Comparison of ENCODE assay signal across 1 cellular context in the genomic region with DNA sequence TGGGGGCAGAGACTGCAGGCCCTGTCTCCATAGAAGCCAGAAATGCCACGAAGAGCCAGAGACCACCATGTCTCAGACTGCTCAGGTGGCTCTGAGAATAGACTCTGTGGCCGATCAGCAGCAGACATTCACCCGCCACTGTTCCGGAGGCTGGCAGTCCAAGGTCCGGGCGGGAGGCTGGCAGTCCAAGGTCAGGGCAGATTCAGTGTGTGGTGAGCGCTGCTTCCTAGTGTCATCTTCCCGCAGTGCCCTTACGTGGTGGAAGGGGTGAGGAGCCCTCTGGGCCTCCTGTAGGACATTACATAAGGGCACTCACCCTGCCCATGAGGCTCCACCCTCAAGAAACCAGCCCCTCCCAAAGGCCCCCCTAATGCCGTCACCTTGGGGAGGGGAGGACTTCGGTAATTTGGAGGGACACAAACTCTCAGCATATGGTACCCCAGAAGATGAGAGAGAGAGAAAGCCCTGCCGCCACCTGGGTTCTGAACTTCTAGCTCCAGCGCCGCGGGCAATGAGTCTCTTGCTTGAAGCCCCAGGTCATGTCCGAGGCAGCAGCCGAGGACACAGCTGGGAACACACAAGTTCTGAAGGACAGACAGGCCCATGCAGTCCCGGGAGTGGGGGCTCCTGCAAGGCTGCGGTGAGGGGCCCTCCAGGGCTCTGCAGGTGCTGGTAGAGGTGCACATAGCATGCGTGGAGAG.
A peak's percentile ranks its signal among the peaks of the same experiment; 100 is the strongest.
TF ChIP-seq lines count a peak whose summit lies in the region.

No MANE protein-coding gene starts in this region.

TF ChIP-seq in HepG2, 621 proteins besides CTCF, POLR2A, EP300 and RAD21 (continued from another document and continues in another):
- TF ChIP-seq, protein P1, sequence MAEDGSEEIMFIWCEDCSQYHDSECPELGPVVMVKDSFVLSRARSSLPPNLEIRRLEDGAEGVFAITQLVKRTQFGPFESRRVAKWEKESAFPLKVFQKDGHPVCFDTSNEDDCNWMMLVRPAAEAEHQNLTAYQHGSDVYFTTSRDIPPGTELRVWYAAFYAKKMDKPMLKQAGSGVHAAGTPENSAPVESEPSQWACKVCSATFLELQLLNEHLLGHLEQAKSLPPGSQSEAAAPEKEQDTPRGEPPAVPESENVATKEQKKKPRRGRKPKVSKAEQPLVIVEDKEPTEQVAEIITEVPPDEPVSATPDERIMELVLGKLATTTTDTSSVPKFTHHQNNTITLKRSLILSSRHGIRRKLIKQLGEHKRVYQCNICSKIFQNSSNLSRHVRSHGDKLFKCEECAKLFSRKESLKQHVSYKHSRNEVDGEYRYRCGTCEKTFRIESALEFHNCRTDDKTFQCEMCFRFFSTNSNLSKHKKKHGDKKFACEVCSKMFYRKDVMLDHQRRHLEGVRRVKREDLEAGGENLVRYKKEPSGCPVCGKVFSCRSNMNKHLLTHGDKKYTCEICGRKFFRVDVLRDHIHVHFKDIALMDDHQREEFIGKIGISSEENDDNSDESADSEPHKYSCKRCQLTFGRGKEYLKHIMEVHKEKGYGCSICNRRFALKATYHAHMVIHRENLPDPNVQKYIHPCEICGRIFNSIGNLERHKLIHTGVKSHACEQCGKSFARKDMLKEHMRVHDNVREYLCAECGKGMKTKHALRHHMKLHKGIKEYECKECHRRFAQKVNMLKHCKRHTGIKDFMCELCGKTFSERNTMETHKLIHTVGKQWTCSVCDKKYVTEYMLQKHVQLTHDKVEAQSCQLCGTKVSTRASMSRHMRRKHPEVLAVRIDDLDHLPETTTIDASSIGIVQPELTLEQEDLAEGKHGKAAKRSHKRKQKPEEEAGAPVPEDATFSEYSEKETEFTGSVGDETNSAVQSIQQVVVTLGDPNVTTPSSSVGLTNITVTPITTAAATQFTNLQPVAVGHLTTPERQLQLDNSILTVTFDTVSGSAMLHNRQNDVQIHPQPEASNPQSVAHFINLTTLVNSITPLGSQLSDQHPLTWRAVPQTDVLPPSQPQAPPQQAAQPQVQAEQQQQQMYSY (CRISPR knock-in tag; IDR thresholded peaks at IDR 0.05): no peak
- TF ChIP-seq MAFF (IDR thresholded peaks at IDR 0.05; ENCODE audit: low read depth, low read length) (no peak), ZNF839 (CRISPR knock-in tag; IDR thresholded peaks at IDR 0.05; ENCODE audit: borderline replicate concordance) (no peak), ZNF333 (CRISPR knock-in tag; IDR thresholded peaks at IDR 0.05; ENCODE audit: borderline replicate concordance) (no peak), NFYB (CRISPR knock-in tag; IDR thresholded peaks at IDR 0.05) (no peak), RFX5 (IDR thresholded peaks at IDR 0.05; ENCODE audit: low read depth, low read length) (no peak), SP5 (CRISPR knock-in tag; IDR thresholded peaks at IDR 0.05; ENCODE audit: borderline replicate concordance, low read depth) (peak; percentile 23; the same call in 1 of the 2 replicates), ZNF337 (CRISPR knock-in tag; IDR thresholded peaks at IDR 0.05; ENCODE audit: borderline replicate concordance, low read depth) (0 out of 2 replicates have a peak, but pooled peaks have one; percentile 15), NKX3-1 (CRISPR knock-in tag; IDR thresholded peaks at IDR 0.05) (no peak), ZBTB7B (CRISPR knock-in tag; IDR thresholded peaks at IDR 0.05) (peak; percentile 87), ARNT2 (CRISPR knock-in tag; IDR thresholded peaks at IDR 0.05; ENCODE audit: low read depth) (0 out of 2 replicates have a peak, but pooled peaks have one; percentile 44), STAT5B (CRISPR knock-in tag; IDR thresholded peaks at IDR 0.05) (no peak), ZNF30 (CRISPR knock-in tag; IDR thresholded peaks at IDR 0.05) (no peak), ZNF335 (CRISPR knock-in tag; IDR thresholded peaks at IDR 0.05) (0 out of 2 replicates have a peak, but pooled peaks have one; percentile 24)
- TF ChIP-seq, protein P2, sequence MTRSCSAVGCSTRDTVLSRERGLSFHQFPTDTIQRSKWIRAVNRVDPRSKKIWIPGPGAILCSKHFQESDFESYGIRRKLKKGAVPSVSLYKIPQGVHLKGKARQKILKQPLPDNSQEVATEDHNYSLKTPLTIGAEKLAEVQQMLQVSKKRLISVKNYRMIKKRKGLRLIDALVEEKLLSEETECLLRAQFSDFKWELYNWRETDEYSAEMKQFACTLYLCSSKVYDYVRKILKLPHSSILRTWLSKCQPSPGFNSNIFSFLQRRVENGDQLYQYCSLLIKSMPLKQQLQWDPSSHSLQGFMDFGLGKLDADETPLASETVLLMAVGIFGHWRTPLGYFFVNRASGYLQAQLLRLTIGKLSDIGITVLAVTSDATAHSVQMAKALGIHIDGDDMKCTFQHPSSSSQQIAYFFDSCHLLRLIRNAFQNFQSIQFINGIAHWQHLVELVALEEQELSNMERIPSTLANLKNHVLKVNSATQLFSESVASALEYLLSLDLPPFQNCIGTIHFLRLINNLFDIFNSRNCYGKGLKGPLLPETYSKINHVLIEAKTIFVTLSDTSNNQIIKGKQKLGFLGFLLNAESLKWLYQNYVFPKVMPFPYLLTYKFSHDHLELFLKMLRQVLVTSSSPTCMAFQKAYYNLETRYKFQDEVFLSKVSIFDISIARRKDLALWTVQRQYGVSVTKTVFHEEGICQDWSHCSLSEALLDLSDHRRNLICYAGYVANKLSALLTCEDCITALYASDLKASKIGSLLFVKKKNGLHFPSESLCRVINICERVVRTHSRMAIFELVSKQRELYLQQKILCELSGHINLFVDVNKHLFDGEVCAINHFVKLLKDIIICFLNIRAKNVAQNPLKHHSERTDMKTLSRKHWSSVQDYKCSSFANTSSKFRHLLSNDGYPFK (CRISPR knock-in tag; IDR thresholded peaks at IDR 0.05; ENCODE audit: borderline replicate concordance): peak; percentile 34; the same call in 1 of the 2 replicates
- TF ChIP-seq, protein P3, sequence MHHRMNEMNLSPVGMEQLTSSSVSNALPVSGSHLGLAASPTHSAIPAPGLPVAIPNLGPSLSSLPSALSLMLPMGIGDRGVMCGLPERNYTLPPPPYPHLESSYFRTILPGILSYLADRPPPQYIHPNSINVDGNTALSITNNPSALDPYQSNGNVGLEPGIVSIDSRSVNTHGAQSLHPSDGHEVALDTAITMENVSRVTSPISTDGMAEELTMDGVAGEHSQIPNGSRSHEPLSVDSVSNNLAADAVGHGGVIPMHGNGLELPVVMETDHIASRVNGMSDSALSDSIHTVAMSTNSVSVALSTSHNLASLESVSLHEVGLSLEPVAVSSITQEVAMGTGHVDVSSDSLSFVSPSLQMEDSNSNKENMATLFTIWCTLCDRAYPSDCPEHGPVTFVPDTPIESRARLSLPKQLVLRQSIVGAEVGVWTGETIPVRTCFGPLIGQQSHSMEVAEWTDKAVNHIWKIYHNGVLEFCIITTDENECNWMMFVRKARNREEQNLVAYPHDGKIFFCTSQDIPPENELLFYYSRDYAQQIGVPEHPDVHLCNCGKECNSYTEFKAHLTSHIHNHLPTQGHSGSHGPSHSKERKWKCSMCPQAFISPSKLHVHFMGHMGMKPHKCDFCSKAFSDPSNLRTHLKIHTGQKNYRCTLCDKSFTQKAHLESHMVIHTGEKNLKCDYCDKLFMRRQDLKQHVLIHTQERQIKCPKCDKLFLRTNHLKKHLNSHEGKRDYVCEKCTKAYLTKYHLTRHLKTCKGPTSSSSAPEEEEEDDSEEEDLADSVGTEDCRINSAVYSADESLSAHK (CRISPR knock-in tag; IDR thresholded peaks at IDR 0.05; ENCODE audit: borderline replicate concordance): no peak
- TF ChIP-seq, protein P4, sequence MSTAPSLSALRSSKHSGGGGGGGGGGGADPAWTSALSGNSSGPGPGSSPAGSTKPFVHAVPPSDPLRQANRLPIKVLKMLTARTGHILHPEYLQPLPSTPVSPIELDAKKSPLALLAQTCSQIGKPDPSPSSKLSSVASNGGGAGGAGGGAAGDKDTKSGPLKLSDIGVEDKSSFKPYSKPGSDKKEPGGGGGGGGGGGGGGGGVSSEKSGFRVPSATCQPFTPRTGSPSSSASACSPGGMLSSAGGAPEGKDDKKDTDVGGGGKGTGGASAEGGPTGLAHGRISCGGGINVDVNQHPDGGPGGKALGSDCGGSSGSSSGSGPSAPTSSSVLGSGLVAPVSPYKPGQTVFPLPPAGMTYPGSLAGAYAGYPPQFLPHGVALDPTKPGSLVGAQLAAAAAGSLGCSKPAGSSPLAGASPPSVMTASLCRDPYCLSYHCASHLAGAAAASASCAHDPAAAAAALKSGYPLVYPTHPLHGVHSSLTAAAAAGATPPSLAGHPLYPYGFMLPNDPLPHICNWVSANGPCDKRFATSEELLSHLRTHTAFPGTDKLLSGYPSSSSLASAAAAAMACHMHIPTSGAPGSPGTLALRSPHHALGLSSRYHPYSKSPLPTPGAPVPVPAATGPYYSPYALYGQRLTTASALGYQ (CRISPR knock-in tag; IDR thresholded peaks at IDR 0.05): no peak
- TF ChIP-seq, protein P5, sequence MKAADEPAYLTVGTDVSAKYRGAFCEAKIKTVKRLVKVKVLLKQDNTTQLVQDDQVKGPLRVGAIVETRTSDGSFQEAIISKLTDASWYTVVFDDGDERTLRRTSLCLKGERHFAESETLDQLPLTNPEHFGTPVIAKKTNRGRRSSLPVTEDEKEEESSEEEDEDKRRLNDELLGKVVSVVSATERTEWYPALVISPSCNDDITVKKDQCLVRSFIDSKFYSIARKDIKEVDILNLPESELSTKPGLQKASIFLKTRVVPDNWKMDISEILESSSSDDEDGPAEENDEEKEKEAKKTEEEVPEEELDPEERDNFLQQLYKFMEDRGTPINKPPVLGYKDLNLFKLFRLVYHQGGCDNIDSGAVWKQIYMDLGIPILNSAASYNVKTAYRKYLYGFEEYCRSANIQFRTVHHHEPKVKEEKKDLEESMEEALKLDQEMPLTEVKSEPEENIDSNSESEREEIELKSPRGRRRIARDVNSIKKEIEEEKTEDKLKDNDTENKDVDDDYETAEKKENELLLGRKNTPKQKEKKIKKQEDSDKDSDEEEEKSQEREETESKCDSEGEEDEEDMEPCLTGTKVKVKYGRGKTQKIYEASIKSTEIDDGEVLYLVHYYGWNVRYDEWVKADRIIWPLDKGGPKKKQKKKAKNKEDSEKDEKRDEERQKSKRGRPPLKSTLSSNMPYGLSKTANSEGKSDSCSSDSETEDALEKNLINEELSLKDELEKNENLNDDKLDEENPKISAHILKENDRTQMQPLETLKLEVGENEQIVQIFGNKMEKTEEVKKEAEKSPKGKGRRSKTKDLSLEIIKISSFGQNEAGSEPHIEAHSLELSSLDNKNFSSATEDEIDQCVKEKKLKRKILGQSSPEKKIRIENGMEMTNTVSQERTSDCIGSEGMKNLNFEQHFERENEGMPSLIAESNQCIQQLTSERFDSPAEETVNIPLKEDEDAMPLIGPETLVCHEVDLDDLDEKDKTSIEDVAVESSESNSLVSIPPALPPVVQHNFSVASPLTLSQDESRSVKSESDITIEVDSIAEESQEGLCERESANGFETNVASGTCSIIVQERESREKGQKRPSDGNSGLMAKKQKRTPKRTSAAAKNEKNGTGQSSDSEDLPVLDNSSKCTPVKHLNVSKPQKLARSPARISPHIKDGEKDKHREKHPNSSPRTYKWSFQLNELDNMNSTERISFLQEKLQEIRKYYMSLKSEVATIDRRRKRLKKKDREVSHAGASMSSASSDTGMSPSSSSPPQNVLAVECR (CRISPR knock-in tag; IDR thresholded peaks at IDR 0.05; ENCODE audit: borderline replicate concordance): peak; percentile 53; the same call in 1 of the 2 replicates
- TF ChIP-seq, protein P6, sequence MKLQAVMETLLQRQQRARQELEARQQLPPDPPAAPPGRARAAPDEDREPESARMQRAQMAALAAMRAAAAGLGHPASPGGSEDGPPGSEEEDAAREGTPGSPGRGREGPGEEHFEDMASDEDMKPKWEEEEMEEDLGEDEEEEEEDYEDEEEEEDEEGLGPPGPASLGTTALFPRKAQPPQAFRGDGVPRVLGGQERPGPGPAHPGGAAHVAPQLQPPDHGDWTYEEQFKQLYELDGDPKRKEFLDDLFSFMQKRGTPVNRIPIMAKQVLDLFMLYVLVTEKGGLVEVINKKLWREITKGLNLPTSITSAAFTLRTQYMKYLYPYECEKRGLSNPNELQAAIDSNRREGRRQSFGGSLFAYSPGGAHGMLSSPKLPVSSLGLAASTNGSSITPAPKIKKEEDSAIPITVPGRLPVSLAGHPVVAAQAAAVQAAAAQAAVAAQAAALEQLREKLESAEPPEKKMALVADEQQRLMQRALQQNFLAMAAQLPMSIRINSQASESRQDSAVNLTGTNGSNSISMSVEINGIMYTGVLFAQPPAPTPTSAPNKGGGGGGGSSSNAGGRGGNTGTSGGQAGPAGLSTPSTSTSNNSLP (IDR thresholded peaks at IDR 0.05; ENCODE audit: low read depth, low read length): no peak
- TF ChIP-seq, protein P7, sequence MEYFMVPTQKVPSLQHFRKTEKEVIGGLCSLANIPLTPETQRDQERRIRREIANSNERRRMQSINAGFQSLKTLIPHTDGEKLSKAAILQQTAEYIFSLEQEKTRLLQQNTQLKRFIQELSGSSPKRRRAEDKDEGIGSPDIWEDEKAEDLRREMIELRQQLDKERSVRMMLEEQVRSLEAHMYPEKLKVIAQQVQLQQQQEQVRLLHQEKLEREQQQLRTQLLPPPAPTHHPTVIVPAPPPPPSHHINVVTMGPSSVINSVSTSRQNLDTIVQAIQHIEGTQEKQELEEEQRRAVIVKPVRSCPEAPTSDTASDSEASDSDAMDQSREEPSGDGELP (IDR thresholded peaks at IDR 0.05; ENCODE audit: borderline replicate concordance, low read depth): no peak; the same call in 1 of the 2 replicates
- TF ChIP-seq, protein P8, sequence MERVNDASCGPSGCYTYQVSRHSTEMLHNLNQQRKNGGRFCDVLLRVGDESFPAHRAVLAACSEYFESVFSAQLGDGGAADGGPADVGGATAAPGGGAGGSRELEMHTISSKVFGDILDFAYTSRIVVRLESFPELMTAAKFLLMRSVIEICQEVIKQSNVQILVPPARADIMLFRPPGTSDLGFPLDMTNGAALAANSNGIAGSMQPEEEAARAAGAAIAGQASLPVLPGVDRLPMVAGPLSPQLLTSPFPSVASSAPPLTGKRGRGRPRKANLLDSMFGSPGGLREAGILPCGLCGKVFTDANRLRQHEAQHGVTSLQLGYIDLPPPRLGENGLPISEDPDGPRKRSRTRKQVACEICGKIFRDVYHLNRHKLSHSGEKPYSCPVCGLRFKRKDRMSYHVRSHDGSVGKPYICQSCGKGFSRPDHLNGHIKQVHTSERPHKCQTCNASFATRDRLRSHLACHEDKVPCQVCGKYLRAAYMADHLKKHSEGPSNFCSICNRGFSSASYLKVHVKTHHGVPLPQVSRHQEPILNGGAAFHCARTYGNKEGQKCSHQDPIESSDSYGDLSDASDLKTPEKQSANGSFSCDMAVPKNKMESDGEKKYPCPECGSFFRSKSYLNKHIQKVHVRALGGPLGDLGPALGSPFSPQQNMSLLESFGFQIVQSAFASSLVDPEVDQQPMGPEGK (CRISPR knock-in tag; IDR thresholded peaks at IDR 0.05): peak; percentile 62
- TF ChIP-seq, protein P9, sequence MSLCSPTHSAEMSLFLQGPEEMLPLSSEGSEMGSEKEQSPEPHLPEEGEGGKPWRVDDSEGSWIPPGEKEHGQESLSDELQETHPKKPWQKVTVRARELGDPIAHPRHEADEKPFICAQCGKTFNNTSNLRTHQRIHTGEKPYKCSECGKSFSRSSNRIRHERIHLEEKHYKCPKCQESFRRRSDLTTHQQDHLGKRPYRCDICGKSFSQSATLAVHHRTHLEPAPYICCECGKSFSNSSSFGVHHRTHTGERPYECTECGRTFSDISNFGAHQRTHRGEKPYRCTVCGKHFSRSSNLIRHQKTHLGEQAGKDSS (CRISPR knock-in tag; IDR thresholded peaks at IDR 0.05; ENCODE audit: borderline replicate concordance, low read depth): peak; percentile 85; the same call in 1 of the 2 replicates
